1 cellular context compared by ENCODE assay signal in the genomic region with DNA sequence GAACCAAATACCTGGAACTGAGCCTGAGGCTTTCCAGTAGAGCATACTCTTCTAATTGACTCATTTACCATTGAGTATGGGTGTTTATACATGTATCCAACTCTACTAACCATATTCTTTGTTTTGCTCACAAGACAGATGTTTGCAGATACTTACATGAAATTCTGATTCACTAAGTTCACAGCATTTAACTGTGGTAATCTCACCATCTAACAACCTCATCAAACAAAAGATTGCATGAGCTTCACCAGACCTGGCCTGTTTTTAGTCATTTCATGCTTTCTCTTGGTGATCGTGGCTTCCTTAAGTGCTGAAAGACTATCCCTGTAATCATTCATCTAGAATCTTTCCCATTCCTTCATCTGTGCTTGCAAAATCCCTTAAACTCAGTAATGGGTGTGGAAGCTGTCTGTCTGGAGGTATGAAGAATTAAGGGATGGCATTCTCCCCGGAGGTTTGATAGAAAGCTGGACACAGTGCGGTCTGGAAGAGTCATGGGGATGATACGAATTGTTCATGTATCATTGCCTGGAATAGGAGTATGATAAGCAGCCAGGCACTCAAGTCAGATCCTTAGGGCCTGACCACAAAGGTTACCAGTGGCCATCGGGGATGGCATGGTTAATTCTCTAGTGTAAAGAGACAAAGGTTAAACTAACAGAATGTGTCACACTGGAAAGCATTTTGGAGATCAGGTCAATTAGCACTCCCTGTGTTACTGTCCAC.
TF ChIP-seq lines count a peak whose summit lies in the region.

No MANE protein-coding gene starts in this region.

TF ChIP-seq in HepG2, 621 proteins besides CTCF, POLR2A, EP300 and RAD21 (continued from another document and continues in another):
- TF ChIP-seq NR2F2 (IDR thresholded peaks at IDR 0.05; ENCODE audit: borderline replicate concordance, low read depth) (peak; percentile 97), SPEN (CRISPR knock-in tag; IDR thresholded peaks at IDR 0.05; ENCODE audit: low read depth) (peak; percentile 32; the same call in 1 of the 2 replicates), POLR2AphosphoS2 (IDR thresholded peaks at IDR 0.05; ENCODE audit: low read depth, low read length) (no peak), ZNF331 (CRISPR knock-in tag; IDR thresholded peaks at IDR 0.05) (peak; percentile 73; the same call in 1 of the 2 replicates), BCL6 (CRISPR knock-in tag; IDR thresholded peaks at IDR 0.05) (peak; percentile 91), NR2F1 (CRISPR knock-in tag; IDR thresholded peaks at IDR 0.05) (peak; percentile 96 to 98), ZFP62 (CRISPR knock-in tag; IDR thresholded peaks at IDR 0.05) (no peak), ZNF142 (CRISPR knock-in tag; IDR thresholded peaks at IDR 0.05) (0 out of 2 replicates have a peak, but pooled peaks have one; percentile 29), PRPF4 (IDR thresholded peaks at IDR 0.05; ENCODE audit: low read depth, low read length, poor library complexity, severe bottlenecking) (no peak), ZMYM4 (CRISPR knock-in tag; IDR thresholded peaks at IDR 0.05) (peak; percentile 83), SOX6 (IDR thresholded peaks at IDR 0.05) (no peak), SOX6 (CRISPR knock-in tag; IDR thresholded peaks at IDR 0.05) (peak; percentile 93), TBX2 (CRISPR knock-in tag; IDR thresholded peaks at IDR 0.05; ENCODE audit: borderline replicate concordance) (peak; percentile 100), ARID4A (CRISPR knock-in tag; IDR thresholded peaks at IDR 0.05; ENCODE audit: borderline replicate concordance) (peak; percentile 26; the same call in 1 of the 2 replicates), REPIN1 (CRISPR knock-in tag; IDR thresholded peaks at IDR 0.05; ENCODE audit: borderline replicate concordance, low read depth) (peak; percentile 73; the same call in 1 of the 2 replicates), KLF11 (CRISPR knock-in tag; IDR thresholded peaks at IDR 0.05) (peak; percentile 86), BHLHE40 (IDR thresholded peaks at IDR 0.05; ENCODE audit: low read length) (peak; percentile 36; the same call in 1 of the 2 replicates), ZNF296 (CRISPR knock-in tag; conservative IDR thresholded peaks at IDR 0.05) (no peak), JUN (CRISPR knock-in tag; IDR thresholded peaks at IDR 0.05) (peak; percentile 89), ZNF569 (CRISPR knock-in tag; IDR thresholded peaks at IDR 0.05; ENCODE audit: borderline replicate concordance) (peak; percentile 48; the same call in 1 of the 2 replicates), CC2D1A (CRISPR knock-in tag; IDR thresholded peaks at IDR 0.05) (no peak), TBP (CRISPR knock-in tag; IDR thresholded peaks at IDR 0.05) (no peak), ZFX (CRISPR knock-in tag; IDR thresholded peaks at IDR 0.05; ENCODE audit: low read depth) (peak; percentile 72), ZNF75D (CRISPR knock-in tag; IDR thresholded peaks at IDR 0.05; ENCODE audit: borderline replicate concordance) (0 out of 2 replicates have a peak, but pooled peaks have one; percentile 38), NCOA2 (CRISPR knock-in tag; IDR thresholded peaks at IDR 0.05) (peak; percentile 88), HMG20A (CRISPR knock-in tag; IDR thresholded peaks at IDR 0.05; ENCODE audit: borderline replicate concordance) (peak; percentile 95)
- TF ChIP-seq, protein P1, sequence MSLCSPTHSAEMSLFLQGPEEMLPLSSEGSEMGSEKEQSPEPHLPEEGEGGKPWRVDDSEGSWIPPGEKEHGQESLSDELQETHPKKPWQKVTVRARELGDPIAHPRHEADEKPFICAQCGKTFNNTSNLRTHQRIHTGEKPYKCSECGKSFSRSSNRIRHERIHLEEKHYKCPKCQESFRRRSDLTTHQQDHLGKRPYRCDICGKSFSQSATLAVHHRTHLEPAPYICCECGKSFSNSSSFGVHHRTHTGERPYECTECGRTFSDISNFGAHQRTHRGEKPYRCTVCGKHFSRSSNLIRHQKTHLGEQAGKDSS (CRISPR knock-in tag; IDR thresholded peaks at IDR 0.05; ENCODE audit: borderline replicate concordance, low read depth), result no peak
- TF ChIP-seq, protein P2, sequence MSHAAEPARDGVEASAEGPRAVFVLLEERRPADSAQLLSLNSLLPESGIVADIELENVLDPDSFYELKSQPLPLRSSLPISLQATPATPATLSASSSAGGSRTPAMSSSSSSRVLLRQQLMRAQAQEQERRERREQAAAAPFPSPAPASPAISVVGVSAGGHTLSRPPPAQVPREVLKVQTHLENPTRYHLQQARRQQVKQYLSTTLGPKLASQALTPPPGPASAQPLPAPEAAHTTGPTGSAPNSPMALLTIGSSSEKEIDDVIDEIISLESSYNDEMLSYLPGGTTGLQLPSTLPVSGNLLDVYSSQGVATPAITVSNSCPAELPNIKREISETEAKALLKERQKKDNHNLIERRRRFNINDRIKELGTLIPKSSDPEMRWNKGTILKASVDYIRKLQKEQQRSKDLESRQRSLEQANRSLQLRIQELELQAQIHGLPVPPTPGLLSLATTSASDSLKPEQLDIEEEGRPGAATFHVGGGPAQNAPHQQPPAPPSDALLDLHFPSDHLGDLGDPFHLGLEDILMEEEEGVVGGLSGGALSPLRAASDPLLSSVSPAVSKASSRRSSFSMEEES (CRISPR knock-in tag; IDR thresholded peaks at IDR 0.05), result peak; percentile 69
- TF ChIP-seq, protein P3, sequence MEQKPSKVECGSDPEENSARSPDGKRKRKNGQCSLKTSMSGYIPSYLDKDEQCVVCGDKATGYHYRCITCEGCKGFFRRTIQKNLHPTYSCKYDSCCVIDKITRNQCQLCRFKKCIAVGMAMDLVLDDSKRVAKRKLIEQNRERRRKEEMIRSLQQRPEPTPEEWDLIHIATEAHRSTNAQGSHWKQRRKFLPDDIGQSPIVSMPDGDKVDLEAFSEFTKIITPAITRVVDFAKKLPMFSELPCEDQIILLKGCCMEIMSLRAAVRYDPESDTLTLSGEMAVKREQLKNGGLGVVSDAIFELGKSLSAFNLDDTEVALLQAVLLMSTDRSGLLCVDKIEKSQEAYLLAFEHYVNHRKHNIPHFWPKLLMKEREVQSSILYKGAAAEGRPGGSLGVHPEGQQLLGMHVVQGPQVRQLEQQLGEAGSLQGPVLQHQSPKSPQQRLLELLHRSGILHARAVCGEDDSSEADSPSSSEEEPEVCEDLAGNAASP (CRISPR knock-in tag; IDR thresholded peaks at IDR 0.05; ENCODE audit: borderline replicate concordance), result peak; percentile 77; the same call in 1 of the 2 replicates
- TF ChIP-seq, protein P4, sequence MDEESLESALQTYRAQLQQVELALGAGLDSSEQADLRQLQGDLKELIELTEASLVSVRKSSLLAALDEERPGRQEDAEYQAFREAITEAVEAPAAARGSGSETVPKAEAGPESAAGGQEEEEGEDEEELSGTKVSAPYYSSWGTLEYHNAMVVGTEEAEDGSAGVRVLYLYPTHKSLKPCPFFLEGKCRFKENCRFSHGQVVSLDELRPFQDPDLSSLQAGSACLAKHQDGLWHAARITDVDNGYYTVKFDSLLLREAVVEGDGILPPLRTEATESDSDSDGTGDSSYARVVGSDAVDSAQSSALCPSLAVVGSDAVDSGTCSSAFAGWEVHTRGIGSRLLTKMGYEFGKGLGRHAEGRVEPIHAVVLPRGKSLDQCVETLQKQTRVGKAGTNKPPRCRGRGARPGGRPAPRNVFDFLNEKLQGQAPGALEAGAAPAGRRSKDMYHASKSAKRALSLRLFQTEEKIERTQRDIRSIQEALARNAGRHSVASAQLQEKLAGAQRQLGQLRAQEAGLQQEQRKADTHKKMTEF (CRISPR knock-in tag; IDR thresholded peaks at IDR 0.05), result peak; percentile 86
- TF ChIP-seq, protein P5, sequence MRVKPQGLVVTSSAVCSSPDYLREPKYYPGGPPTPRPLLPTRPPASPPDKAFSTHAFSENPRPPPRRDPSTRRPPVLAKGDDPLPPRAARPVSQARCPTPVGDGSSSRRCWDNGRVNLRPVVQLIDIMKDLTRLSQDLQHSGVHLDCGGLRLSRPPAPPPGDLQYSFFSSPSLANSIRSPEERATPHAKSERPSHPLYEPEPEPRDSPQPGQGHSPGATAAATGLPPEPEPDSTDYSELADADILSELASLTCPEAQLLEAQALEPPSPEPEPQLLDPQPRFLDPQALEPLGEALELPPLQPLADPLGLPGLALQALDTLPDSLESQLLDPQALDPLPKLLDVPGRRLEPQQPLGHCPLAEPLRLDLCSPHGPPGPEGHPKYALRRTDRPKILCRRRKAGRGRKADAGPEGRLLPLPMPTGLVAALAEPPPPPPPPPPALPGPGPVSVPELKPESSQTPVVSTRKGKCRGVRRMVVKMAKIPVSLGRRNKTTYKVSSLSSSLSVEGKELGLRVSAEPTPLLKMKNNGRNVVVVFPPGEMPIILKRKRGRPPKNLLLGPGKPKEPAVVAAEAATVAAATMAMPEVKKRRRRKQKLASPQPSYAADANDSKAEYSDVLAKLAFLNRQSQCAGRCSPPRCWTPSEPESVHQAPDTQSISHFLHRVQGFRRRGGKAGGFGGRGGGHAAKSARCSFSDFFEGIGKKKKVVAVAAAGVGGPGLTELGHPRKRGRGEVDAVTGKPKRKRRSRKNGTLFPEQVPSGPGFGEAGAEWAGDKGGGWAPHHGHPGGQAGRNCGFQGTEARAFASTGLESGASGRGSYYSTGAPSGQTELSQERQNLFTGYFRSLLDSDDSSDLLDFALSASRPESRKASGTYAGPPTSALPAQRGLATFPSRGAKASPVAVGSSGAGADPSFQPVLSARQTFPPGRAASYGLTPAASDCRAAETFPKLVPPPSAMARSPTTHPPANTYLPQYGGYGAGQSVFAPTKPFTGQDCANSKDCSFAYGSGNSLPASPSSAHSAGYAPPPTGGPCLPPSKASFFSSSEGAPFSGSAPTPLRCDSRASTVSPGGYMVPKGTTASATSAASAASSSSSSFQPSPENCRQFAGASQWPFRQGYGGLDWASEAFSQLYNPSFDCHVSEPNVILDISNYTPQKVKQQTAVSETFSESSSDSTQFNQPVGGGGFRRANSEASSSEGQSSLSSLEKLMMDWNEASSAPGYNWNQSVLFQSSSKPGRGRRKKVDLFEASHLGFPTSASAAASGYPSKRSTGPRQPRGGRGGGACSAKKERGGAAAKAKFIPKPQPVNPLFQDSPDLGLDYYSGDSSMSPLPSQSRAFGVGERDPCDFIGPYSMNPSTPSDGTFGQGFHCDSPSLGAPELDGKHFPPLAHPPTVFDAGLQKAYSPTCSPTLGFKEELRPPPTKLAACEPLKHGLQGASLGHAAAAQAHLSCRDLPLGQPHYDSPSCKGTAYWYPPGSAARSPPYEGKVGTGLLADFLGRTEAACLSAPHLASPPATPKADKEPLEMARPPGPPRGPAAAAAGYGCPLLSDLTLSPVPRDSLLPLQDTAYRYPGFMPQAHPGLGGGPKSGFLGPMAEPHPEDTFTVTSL (CRISPR knock-in tag; IDR thresholded peaks at IDR 0.05; ENCODE audit: borderline replicate concordance), result peak; percentile 96
